8 cellular contexts compared by ENCODE assay signal in the genomic region with DNA sequence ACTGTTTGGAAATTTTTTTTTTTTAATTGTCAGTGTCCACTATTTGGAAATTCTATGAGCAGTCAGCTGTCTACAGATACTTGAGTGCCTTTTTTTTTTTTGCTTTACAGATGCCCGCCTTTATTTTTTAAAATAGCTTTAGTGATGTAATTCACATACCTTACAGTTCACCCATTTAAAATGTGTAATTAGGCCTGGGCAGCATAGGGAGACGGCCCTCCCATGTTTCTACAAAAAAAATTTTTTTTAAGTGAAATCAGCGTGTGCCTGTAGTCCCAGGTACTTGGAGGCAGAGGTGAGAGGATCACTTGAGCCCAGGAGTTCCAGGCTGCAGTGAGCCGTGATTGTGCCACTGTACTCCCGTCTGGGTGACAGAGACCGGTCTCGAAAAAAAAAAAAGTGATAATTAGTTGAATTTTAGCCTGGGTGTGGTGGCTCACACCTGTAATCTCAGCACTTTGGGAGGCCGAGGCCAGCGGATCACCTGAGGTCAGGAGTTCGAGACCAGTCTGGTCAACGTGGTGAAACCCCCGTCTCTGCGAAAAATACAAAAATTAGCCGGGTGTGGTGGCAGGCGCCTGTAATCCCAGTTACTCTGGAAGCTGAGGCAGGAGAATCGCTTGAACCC. TPM values are rescaled to one million over a fixed set of nuclear protein-coding genes. Genes with fewer than 3 reads are reported as not detected.
DNase-seq lines count a peak whose midpoint lies in the region; ATAC-seq and TF ChIP-seq lines count a peak whose summit lies in the region.

No MANE protein-coding gene starts in this region.

- peaks cover 50% of the 10 kb centered on the region for H3K79me2 ChIP-seq in PC-9 (ENCODE audit: low read depth)

- no peak overlapping the region for H2AFZ ChIP-seq in PC-9

- peak overlapping the region; percentile 86 for H3K4me3 ChIP-seq in PC-9
- H3K4me3 ChIP-seq in epithelial cell of proximal tubule (ENCODE audit: low read depth, low read length), result peak overlapping the region; percentile 80
- H3K4me3 ChIP-seq in ovary, result peak overlapping the region; percentile 95

- intact Hi-C loops in PC-9 (cut with micrococcal nuclease; ENCODE audit: unreplicated experiment), result no loop called here
- intact Hi-C loops in ovary (cut with DNase I), result loop anchor here in 2 of 4 donors (5.0 kb wide), 2 partner anchors 100 to 150 kb away; no protein-coding TSS in a partner anchor

- DNase-seq in EH (ENCODE audit: low read depth) (peak; percentile 64), PC-9 (peak in 1 of 2 experiments; percentile 39), epithelial cell of proximal tubule (ENCODE audit: low read depth) (no peak), ovary (no peak), nucleus accumbens (lab: John Stamatoyannopoulos, UW) (no peak), inferior parietal cortex (ENCODE audit: extremely low spot score) (no peak), DMS114 treated with DMSO at 0.1 percent for 48 hours (lab: John Stamatoyannopoulos, UW; ENCODE audit: unreplicated experiment) (no peak)

- POLR2A ChIA-PET in PC-9 (lab: Charles Lee; ENCODE audit: unreplicated experiment), result interaction anchor here (0.6 to 0.9 kb wide), 2 partner anchors 103 to 151 kb away, joined by 6 to 9 read pairs; no protein-coding TSS in a partner anchor

- H3K27ac ChIP-seq in PC-9 (peak overlapping the region; percentile 96), ovary (peak overlapping the region in 1 of 2 donors; percentile 99)

- H3K4me2 ChIP-seq in PC-9, result peak overlapping the region; percentile 98

- no peak for TF ChIP-seq EP300 in ovary (IDR thresholded peaks at IDR 0.05)

- BruUV-seq in PC-9 (replicated peaks; lab: Mats Ljungman, UMichigan), result no TSS peak

- TF ChIP-seq CTCF in PC-9 (conservative IDR thresholded peaks at IDR 0.05) (no peak), epithelial cell of proximal tubule (conservative IDR thresholded peaks at IDR 0.05; ENCODE audit: low read depth, low read length) (no peak), ovary (IDR thresholded peaks at IDR 0.05) (no peak)

- no peaks in the 10 kb centered on the region for H3K36me3 ChIP-seq in PC-9 (ENCODE audit: low read depth)
- H3K36me3 ChIP-seq in ovary, result no peaks in the 10 kb centered on the region

- H3K27me3 ChIP-seq in PC-9 (ENCODE audit: insufficient read depth, low read depth), result no peaks in the 10 kb centered on the region
- H3K27me3 ChIP-seq in ovary, result no peaks in the 10 kb centered on the region

- peaks cover 14% of the 10 kb centered on the region for H3F3A ChIP-seq in PC-9 (ENCODE audit: insufficient read depth, low read depth)

- CTCF ChIA-PET in PC-9 (lab: Charles Lee), result interaction anchor here (0.6 kb wide), 1 partner anchor 292 kb away, joined by 3 read pairs; no protein-coding TSS in a partner anchor

- WGBS in ovary, 3 donors, result 82 to 83% (median 82%) methylated on average over 16 of the region's 16 CpGs

- H4K20me1 ChIP-seq in PC-9 (ENCODE audit: insufficient read depth), result no peaks in the 10 kb centered on the region

- ATAC-seq in GM18505 (IDR thresholded peaks at IDR 0.05; ENCODE audit: unreplicated experiment), result no peak

- TF ChIP-seq POLR2A in ovary (IDR thresholded peaks at IDR 0.05) (no peak), GM18505 (IDR thresholded peaks at IDR 0.05; ENCODE audit: borderline replicate concordance, extremely low read depth, insufficient read depth, insufficient read length) (no peak)

- H3K4me1 ChIP-seq in PC-9 (replicated peaks; ENCODE audit: insufficient read depth) (peaks cover 22% of the 10 kb centered on the region), ovary (ENCODE audit: insufficient read depth) (peaks cover 7% of the 10 kb centered on the region)

- no peaks in the 10 kb centered on the region for H3K9me2 ChIP-seq in PC-9 (ENCODE audit: insufficient read depth)

- H3K9me3 ChIP-seq in PC-9 (ENCODE audit: insufficient read depth, low read depth) (no peaks in the 10 kb centered on the region), ovary (no peaks in the 10 kb centered on the region)

RNA-seq across cellular contexts. Expression of gene ZNF143, which starts 1.5 kb away (rescaled TPM):
- total RNA-seq in PC-9 (2021) (14.7 and 16.5 TPM in 2 replicates), epithelial cell of proximal tubule (17.8 and 38.7 TPM in 2 replicates), ovary (10 to 100 TPM; 12.6 to 48.7 (median 32.3) TPM)
- 10 to 100 TPM; 16.3 to 23.2 TPM for polyA plus RNA-seq in ovary
